ENCODE assay signal across 8 cellular contexts in the genomic region with DNA sequence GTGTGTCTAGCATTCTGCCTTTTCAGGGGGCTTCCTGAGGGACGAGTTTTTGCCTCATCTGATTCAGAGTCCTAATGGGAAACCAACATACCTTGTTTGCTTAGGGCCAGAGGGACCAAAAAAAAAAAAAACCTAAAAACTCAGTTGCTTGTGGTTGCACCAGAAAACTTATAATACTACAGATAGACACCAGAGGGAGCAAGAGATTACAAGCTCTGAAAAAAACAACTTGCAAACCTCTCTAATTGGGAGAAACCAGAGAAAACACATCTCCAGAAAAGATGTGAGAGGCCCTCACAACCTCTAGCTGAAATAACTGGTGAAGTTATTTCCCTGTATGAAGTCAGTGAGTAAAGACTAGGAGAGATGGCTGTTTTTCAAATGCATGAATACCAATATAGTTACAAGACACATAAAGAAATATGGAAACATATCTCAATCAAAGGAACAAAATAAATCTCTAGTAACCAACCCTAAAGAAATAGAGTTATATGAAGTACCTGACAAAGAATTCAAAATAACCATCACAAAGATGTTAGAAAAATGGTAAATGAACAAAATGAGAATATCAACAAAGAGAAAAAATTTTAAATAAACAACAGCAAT.
DNase-seq lines count a peak whose midpoint lies in the region; ATAC-seq, FAIRE-seq and TF ChIP-seq lines count a peak whose summit lies in the region.

No MANE protein-coding gene starts in this region.

- ATAC-seq in HepG2 (no peak), HG02884 (IDR thresholded peaks at IDR 0.05; ENCODE audit: unreplicated experiment) (no peak)

- POLR2A ChIA-PET in HepG2 (lab: Yijun Ruan, JAX), result no interaction called here

- DNase-seq in GM10266 (ENCODE audit: extremely low spot score) (no peak), NCI-H1105 treated with DMSO at 0.1 percent for 48 hours (lab: John Stamatoyannopoulos, UW) (peak; percentile 73), amniotic stem cell (lab: John Stamatoyannopoulos, UW) (peak; percentile 21), HepG2 (ENCODE audit: low spot score) (no peak), inferior parietal cortex (ENCODE audit: extremely low spot score) (no peak), HTR-8/SVneo (ENCODE audit: insufficient read length, low spot score) (no peak), A172 (ENCODE audit: low spot score) (no peak)

- no peaks in the 10 kb centered on the region for H3K79me2 ChIP-seq in HepG2 (ENCODE audit: insufficient read depth, low read length)

- FAIRE-seq in HepG2 (lab: Jason Lieb, UNC) (peak; percentile 48), HTR-8/SVneo (lab: Jason Lieb, UNC) (no peak)

- no TSS peak for BruUV-seq in HepG2 (replicated peaks; lab: Mats Ljungman, UMichigan)

- in situ Hi-C loops in HepG2 (cut with HindIII; ENCODE audit: extremely low pct_ligation_motif_present, low pct_unique_long_range_greater_than_20kb), result no loop called here

- TF ChIP-seq CTCF in GM10266 (IDR thresholded peaks at IDR 0.05; ENCODE audit: control insufficient read depth, insufficient read depth, low read depth, missing control alignments), result peak; percentile 27
- TF ChIP-seq CTCF in HepG2 (CRISPR knock-in tag; IDR thresholded peaks at IDR 0.05), result peak; percentile 50

- TF ChIP-seq RAD21 in HepG2 (CRISPR knock-in tag; IDR thresholded peaks at IDR 0.05), result no peak

- no peaks in the 10 kb centered on the region; a peak in 1 of 5 replicates for H3K27me3 ChIP-seq in HepG2 (ENCODE audit: control insufficient read depth in 1 of 2, insufficient read depth in 2 of 2, low read length in 2 of 2)

- TF ChIP-seq POLR2A in HepG2 (IDR thresholded peaks at IDR 0.05; ENCODE audit: insufficient read depth in 1 of 2, low read depth in 2 of 2, low read length in 2 of 2), result no peak

- TF ChIP-seq EP300 in HepG2 (IDR thresholded peaks at IDR 0.05; ENCODE audit: low read depth in 2 of 2, low read length in 2 of 2) (no peak), HepG2 (CRISPR knock-in tag; IDR thresholded peaks at IDR 0.05; ENCODE audit: borderline replicate concordance) (no peak)

- intact Hi-C loops in HepG2 (cut with micrococcal nuclease; ENCODE audit: unreplicated experiment), result loop anchor here (1.0 to 5.0 kb wide), 3 partner anchors 194 to 740 kb away; no protein-coding TSS in a partner anchor

- no peak overlapping the region for H2AFZ ChIP-seq in HepG2 (ENCODE audit: low read length)

- H3K9me3 ChIP-seq in HepG2 (ENCODE audit: low read length), result no peaks in the 10 kb centered on the region

- 0% methylated on average over 1 of the region's 1 CpG for WGBS in HepG2 (ENCODE audit: low lambda C conversion rate)

- no peak overlapping the region for H3K9ac ChIP-seq in HepG2 (ENCODE audit: insufficient read depth, low read depth, low read length)

- H4K20me1 ChIP-seq in HepG2 (ENCODE audit: insufficient read depth, low read length), result no peaks in the 10 kb centered on the region

- CTCF ChIA-PET in HepG2 (lab: Yijun Ruan, JAX; ENCODE audit: low intra/inter-chr PET ratio, low total read pairs), result interaction anchor here (0.7 to 1.3 kb wide), 5 partner anchors 194 to 1003 kb away, joined by 3 to 8 read pairs (median 3); no protein-coding TSS in a partner anchor

- no peak overlapping the region for H3K4me3 ChIP-seq in HepG2 (replicated peaks in 1 of 3; ENCODE audit: insufficient read depth in 1 of 3, low read depth in 2 of 3, low read length in 3 of 3)

- H3K4me1 ChIP-seq in HepG2 (ENCODE audit: insufficient read depth, low read length), result no peaks in the 10 kb centered on the region

- H3K36me3 ChIP-seq in HepG2 (replicated peaks in 1 of 2; ENCODE audit: control insufficient read depth in 1 of 2, insufficient read depth in 2 of 2, low read length in 2 of 2), result no peaks in the 10 kb centered on the region

- no peak overlapping the region for H3K4me2 ChIP-seq in HepG2 (ENCODE audit: low read depth, low read length)

- no peak overlapping the region for H3K27ac ChIP-seq in HepG2 (ENCODE audit: extremely low read length, insufficient read depth, low read length)

TF ChIP-seq in HepG2, 621 proteins besides CTCF, POLR2A, EP300 and RAD21:
- TF ChIP-seq STAG1 (CRISPR knock-in tag; IDR thresholded peaks at IDR 0.05) (peak; percentile 66), MLLT10 (CRISPR knock-in tag; IDR thresholded peaks at IDR 0.05) (no peak), SMC3 (IDR thresholded peaks at IDR 0.05; ENCODE audit: low read length) (peak; percentile 61; the same call in 1 of the 2 replicates)
- TF ChIP-seq, protein P1, sequence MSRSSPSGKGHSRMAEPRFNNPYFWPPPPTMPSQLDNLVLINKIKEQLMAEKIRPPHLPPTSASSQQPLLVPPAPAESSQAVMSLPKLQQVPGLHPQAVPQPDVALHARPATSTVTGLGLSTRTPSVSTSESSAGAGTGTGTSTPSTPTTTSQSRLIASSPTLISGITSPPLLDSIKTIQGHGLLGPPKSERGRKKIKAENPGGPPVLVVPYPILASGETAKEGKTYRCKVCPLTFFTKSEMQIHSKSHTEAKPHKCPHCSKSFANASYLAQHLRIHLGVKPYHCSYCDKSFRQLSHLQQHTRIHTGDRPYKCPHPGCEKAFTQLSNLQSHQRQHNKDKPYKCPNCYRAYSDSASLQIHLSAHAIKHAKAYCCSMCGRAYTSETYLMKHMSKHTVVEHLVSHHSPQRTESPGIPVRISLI (CRISPR knock-in tag; IDR thresholded peaks at IDR 0.05; ENCODE audit: borderline replicate concordance), result peak; percentile 62; the same call in 1 of the 2 replicates

Comparison
In these comparisons a context has a peak if more than half of its experiments do, and no peak if none do; other contexts are left out.
1. DNase-seq: peak in NCI-H1105 treated with DMSO at 0.1 percent for 48 hours (single experiment) and amniotic stem cell (single experiment); none in GM10266 (single experiment), HepG2 (single experiment), inferior parietal cortex (single experiment), HTR-8/SVneo (single experiment) and A172 (single experiment).